ENCODE assay signal across 6 cellular contexts in genomic region chr11:64869571-64870175, GRCh38. TPM values are rescaled to one million over a fixed set of nuclear protein-coding genes. Genes with fewer than 3 reads are reported as not detected.
DNase-seq lines count a peak whose midpoint lies in the region; ATAC-seq and TF ChIP-seq lines count a peak whose summit lies in the region.

No MANE protein-coding gene starts in this region.

- peak overlapping the region; percentile 83 for H3K27ac ChIP-seq in Panc1 (ENCODE audit: low read length)

- peaks cover 81% of the 10 kb centered on the region for H3K4me1 ChIP-seq in Panc1 (ENCODE audit: control insufficient read depth, insufficient read depth, low read length)

- DNase-seq in AG09309 (ENCODE audit: low read depth), result no peak
- DNase-seq in Panc1 (ENCODE audit: low read depth, low spot score), result no peak
- DNase-seq in iPS-NIHi7 (ENCODE audit: extremely low spot score), result peak; percentile 54
- DNase-seq in NCI-H2171 (lab: John Stamatoyannopoulos, UW), result no peak
- no peak for DNase-seq in GM19238 (ENCODE audit: insufficient read length, low spot score)
- DNase-seq in activated CD4-positive, alpha-beta T cell treated with anti-CD3 and anti-CD28 coated beads for 1 hour, result no peak

- H3K36me3 ChIP-seq in Panc1 (ENCODE audit: control insufficient read depth, insufficient read depth, low read length), result peaks cover 9% of the 10 kb centered on the region

- intact Hi-C loops in Panc1 (cut with micrococcal nuclease; ENCODE audit: unreplicated experiment), result no loop called here

- CTCF ChIA-PET in Panc1 (lab: Charles Lee), result interaction anchor here (0.6 to 1.1 kb wide), 7 partner anchors 9 to 406 kb away, joined by 3 to 12 read pairs (median 4); partner anchors contain the start of gene SF1

- no peaks in the 10 kb centered on the region for H3K9me3 ChIP-seq in Panc1 (ENCODE audit: control insufficient read depth, insufficient read depth, low read depth, low read length)

- peak; percentile 41 for TF ChIP-seq CTCF in AG09309 (IDR thresholded peaks at IDR 0.05; ENCODE audit: control insufficient read depth, insufficient read depth, low read depth, low read length, missing control alignments)
- peak; percentile 87; the same call in 1 of the 2 replicates for TF ChIP-seq CTCF in Panc1 (IDR thresholded peaks at IDR 0.05)

- no peaks in the 10 kb centered on the region for H3K27me3 ChIP-seq in Panc1 (ENCODE audit: control insufficient read depth, insufficient read depth, low read length)

- in situ Hi-C loops in Panc1 (cut with HindIII; ENCODE audit: low pct_unique_long_range_greater_than_20kb, low sequenced_read_pairs), result no loop called here

- ATAC-seq in Panc1, result peak; percentile 61

- POLR2A ChIA-PET in Panc1 (lab: Charles Lee), result interaction anchor here (0.6 kb wide), 2 partner anchors 29 to 31 kb away, joined by 4 to 19 read pairs; no protein-coding TSS in a partner anchor

- BruUV-seq in Panc1 (replicated peaks; lab: Mats Ljungman, UMichigan), result no TSS peak

- H3K4me3 ChIP-seq in AG09309 (ENCODE audit: control insufficient read depth, low read depth, low read length) (no peak overlapping the region), Panc1 (ENCODE audit: low read depth in 2 of 2, low read length in 2 of 2) (peak overlapping the region in 1 of 2 experiments; percentile 31; a peak in 1 of 4 replicates)

RNA-seq across cellular contexts. Expression of gene EHD1, which starts 8.7 kb away (rescaled TPM):
- 186 TPM for total RNA-seq in Panc1 (2021; ENCODE audit: unreplicated experiment)
- polyA plus RNA-seq in Panc1 (2012; ENCODE audit: insufficient read length), result 280 TPM

RNA-seq across cellular contexts. Expression of gene CDC42BPG, which starts 25.2 kb away (rescaled TPM):
- total RNA-seq in Panc1 (2021; ENCODE audit: unreplicated experiment), result 4.1 TPM
- polyA plus RNA-seq in Panc1 (2012; ENCODE audit: insufficient read length), result 3.1 TPM

RNA-seq across cellular contexts. Expression of gene ATG2A, which starts 47.3 kb away (rescaled TPM):
- 28.8 TPM for total RNA-seq in Panc1 (2021; ENCODE audit: unreplicated experiment)
- 32.7 TPM for polyA plus RNA-seq in Panc1 (2012; ENCODE audit: insufficient read length)

RNA-seq across cellular contexts. Expression of gene PPP2R5B, which starts 54.8 kb away (rescaled TPM):
- total RNA-seq in Panc1 (2021; ENCODE audit: unreplicated experiment), result 14.0 TPM
- polyA plus RNA-seq in Panc1 (2012; ENCODE audit: insufficient read length), result 21.5 TPM

RNA-seq across cellular contexts. Expression of gene MEN1, which starts 59.3 kb away (rescaled TPM):
- total RNA-seq in Panc1 (2021; ENCODE audit: unreplicated experiment), result 54.5 TPM
- 84.8 TPM for polyA plus RNA-seq in Panc1 (2012; ENCODE audit: insufficient read length)
